ENCODE assay signal across 1 cellular context in genomic region chr12:52200086-52200782, GRCh38.
TF ChIP-seq lines count a peak whose summit lies in the region.

No MANE protein-coding gene starts in this region.

TF ChIP-seq in A549, 52 proteins besides CTCF, POLR2A, EP300 and RAD21 (continued from another document):
- no peak for TF ChIP-seq PBX3 (IDR thresholded peaks at IDR 0.05)
- no peak for TF ChIP-seq EHF (CRISPR knock-in tag; IDR thresholded peaks at IDR 0.05)
